In genomic region chr14:101167428-101167827, GRCh38 we compare ENCODE assay signal across 22 cellular contexts.
"Had no signal": no experiment of that assay in that cellular context is flagged by ENCODE, and none has a peak within 500 bp of the region (broad histone marks: within the 10 kb centered on the region; RNA-seq: fewer than 3 reads in every experiment).

No MANE protein-coding gene starts in this region.

- H3K4me3 Mint-ChIP-seq: activated CD4-positive, alpha-beta T cell treated with anti-CD3 and anti-CD28 coated beads for 36 hours; activated naive CD8-positive, alpha-beta T cell; activated T-cell treated with anti-CD3 and anti-CD28 coated beads, Interleukin-2, amount 50 U/mL, for 24 hours; activated T-helper 17 cell treated with anti-CD3 and anti-CD28 coated beads, Interleukin-2, amount 50 U/mL, for 72 hours; central memory CD8-positive, alpha-beta T cell; naive thymus-derived CD4-positive, alpha-beta T cell; neural progenitor cell; type B pancreatic cell had no signal

- H3K27ac Mint-ChIP-seq: activated CD4-positive, alpha-beta T cell treated with anti-CD3 and anti-CD28 coated beads for 36 hours; activated naive CD8-positive, alpha-beta T cell; activated T-cell treated with anti-CD3 and anti-CD28 coated beads, Interleukin-2, amount 50 U/mL, for 24 hours; activated T-helper 17 cell treated with anti-CD3 and anti-CD28 coated beads, Interleukin-2, amount 50 U/mL, for 72 hours; naive thymus-derived CD4-positive, alpha-beta T cell; neural progenitor cell; type B pancreatic cell had no signal

- DNase-seq: activated CD4-positive, alpha-beta T cell treated with anti-CD3 and anti-CD28 coated beads for 36 hours; activated CD4-positive, alpha-beta T cell treated with anti-CD3 and anti-CD28 coated beads, Interleukin-2, amount 50 U/mL, for 4 hours; activated CD8-positive, alpha-beta memory T cell treated with anti-CD3 and anti-CD28 coated beads for 24 hours; activated CD8-positive, alpha-beta memory T cell treated with anti-CD3 and anti-CD28 coated beads, Interleukin-2, amount 50 U/mL, for 4 hours; activated T-cell treated with anti-CD3 and anti-CD28 coated beads, Interleukin-2, amount 50 U/mL, for 24 hours; adrenal gland; effector memory CD4-positive, alpha-beta T cell; foreskin melanocyte; glutamatergic neuron; kidney glomerular epithelial cell; left lung; naive thymus-derived CD4-positive, alpha-beta T cell; posterior cingulate gyrus; retina; stimulated activated CD4-positive, alpha-beta T cell treated with anti-CD3 and anti-CD28 coated beads, Interleukin-4, amount 100 ng/mL, for 1 hour; stimulated activated naive CD4-positive, alpha-beta T cell treated with Interleukin-2 at 50 U/mL for 16 hours had no signal

- H3K27me3 Mint-ChIP-seq: type B pancreatic cell had no signal

- H3K36me3 Mint-ChIP-seq: activated naive CD8-positive, alpha-beta T cell; type B pancreatic cell had no signal

- ATAC-seq: activated CD4-positive, alpha-beta T cell treated with anti-CD3 and anti-CD28 coated beads for 36 hours; activated T-helper 17 cell treated with anti-CD3 and anti-CD28 coated beads, Interleukin-2, amount 50 U/mL, for 72 hours; esophagus mucosa; left lung; naive thymus-derived CD4-positive, alpha-beta T cell had no signal

- H3K4me1 Mint-ChIP-seq: activated CD4-positive, alpha-beta T cell treated with anti-CD3 and anti-CD28 coated beads for 36 hours; activated T-helper 17 cell treated with anti-CD3 and anti-CD28 coated beads, Interleukin-2, amount 50 U/mL, for 72 hours; central memory CD8-positive, alpha-beta T cell; naive thymus-derived CD4-positive, alpha-beta T cell; neural progenitor cell had no signal
